Comparison of ENCODE assay signal across 8 cellular contexts in the genomic region with DNA sequence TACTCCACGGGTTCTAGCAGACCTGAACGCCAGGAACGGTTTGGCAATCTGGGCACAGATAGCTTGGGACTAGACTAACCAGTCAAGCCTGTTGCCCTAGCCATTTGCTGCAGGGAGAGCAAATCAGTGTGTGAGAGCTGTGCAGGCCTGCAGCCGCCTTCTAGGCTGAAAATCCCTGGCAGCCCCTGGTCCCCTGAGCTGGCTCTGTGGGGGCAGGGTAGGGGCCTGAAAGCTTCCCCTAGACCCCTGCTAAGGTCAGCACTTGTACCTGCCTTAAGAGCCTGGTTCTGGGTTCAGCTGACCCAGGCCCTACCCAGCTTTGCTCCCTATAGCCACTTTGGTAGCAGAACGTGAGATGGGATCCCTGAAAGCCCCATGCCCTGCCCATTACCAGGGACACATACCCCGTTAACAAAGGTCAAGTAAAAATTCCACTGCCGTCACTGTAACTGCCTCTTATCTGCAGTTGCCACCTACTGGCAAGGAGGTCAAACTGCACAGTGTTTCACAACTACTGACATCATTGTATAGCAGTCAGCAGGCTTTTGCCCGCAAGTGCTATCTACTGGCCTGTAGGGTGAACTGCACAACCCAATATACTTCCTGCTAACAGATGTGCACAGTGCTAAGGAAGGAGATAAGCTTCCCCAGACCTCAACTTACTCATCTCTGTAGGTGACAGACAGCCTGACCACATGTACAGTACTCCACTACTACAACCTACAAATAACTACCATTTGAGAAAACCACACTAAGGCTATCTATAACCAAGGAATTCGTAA.
DNase-seq lines count a peak whose midpoint lies in the region; ATAC-seq and TF ChIP-seq lines count a peak whose summit lies in the region.

No MANE protein-coding gene starts in this region.

- TF ChIP-seq EP300 in gastroesophageal sphincter (IDR thresholded peaks at IDR 0.05): no peak

- no peak for TF ChIP-seq POLR2A in gastroesophageal sphincter (IDR thresholded peaks at IDR 0.05)

- no peak overlapping the region for H3K9ac ChIP-seq in NT2/D1 (ENCODE audit: insufficient read length, low read depth)

- H3K27me3 ChIP-seq in NT2/D1 (ENCODE audit: insufficient read depth, insufficient read length): no peaks in the 10 kb centered on the region
- no peaks in the 10 kb centered on the region for H3K27me3 ChIP-seq in gastroesophageal sphincter

- DNase-seq in AG09309 (ENCODE audit: low read depth): peak; percentile 13
- DNase-seq in NT2/D1 (ENCODE audit: low read depth, low spot score): peak; percentile 69
- peak; percentile 57 for DNase-seq in activated CD8-positive, alpha-beta memory T cell treated with anti-CD3 and anti-CD28 coated beads, Interleukin-2, amount 50 U/mL, for 48 hours
- DNase-seq in stimulated activated CD4-positive, alpha-beta T cell treated with anti-CD3 and anti-CD28 coated beads, Interleukin-4, amount 100 ng/mL, for 24 hours: peak; percentile 55
- no peak for DNase-seq in NCI-H2227 (lab: John Stamatoyannopoulos, UW; ENCODE audit: unreplicated experiment)

- 50 to 71% methylated on average over 2 to 6 of the region's 9 CpGs for WGBS in gastroesophageal sphincter (ENCODE audit: low coverage in 1 of 2), 2 donors

- ATAC-seq in GM18870 (IDR thresholded peaks at IDR 0.05; ENCODE audit: unreplicated experiment) (peak; percentile 98), HG03045 (IDR thresholded peaks at IDR 0.05; ENCODE audit: unreplicated experiment) (peak; percentile 98), gastroesophageal sphincter (no peak)

- H3K36me3 ChIP-seq in NT2/D1 (ENCODE audit: insufficient read depth, insufficient read length, low read length) (no peaks in the 10 kb centered on the region), gastroesophageal sphincter (no peaks in the 10 kb centered on the region)

- TF ChIP-seq CTCF in AG09309 (IDR thresholded peaks at IDR 0.05; ENCODE audit: control insufficient read depth, insufficient read depth, low read depth, low read length, missing control alignments) (peak; percentile 42), gastroesophageal sphincter (IDR thresholded peaks at IDR 0.05) (peak in 3 of 4 experiments; percentile 38 to 48 (median 38))

- H3K9me3 ChIP-seq in NT2/D1 (ENCODE audit: insufficient read depth, low read length): 0 out of 2 replicates have a peak, but pooled peaks cover under 1% of the 10 kb centered on the region
- H3K9me3 ChIP-seq in gastroesophageal sphincter: peaks cover 0 to 14% (median 0%) of the 10 kb centered on the region in 3 donors

- H3K4me1 ChIP-seq in NT2/D1 (ENCODE audit: insufficient read depth, insufficient read length): no peaks in the 10 kb centered on the region
- H3K4me1 ChIP-seq in gastroesophageal sphincter: no peaks in the 10 kb centered on the region

- H3K4me3 ChIP-seq in AG09309 (ENCODE audit: control insufficient read depth, low read depth, low read length) (no peak overlapping the region), NT2/D1 (ENCODE audit: insufficient read length, low read depth) (no peak overlapping the region), gastroesophageal sphincter (no peak overlapping the region)

- H3K27ac ChIP-seq in gastroesophageal sphincter: no peak overlapping the region
